In genomic region chr2:206231669-206232286, GRCh38 we compare ENCODE assay signal across 1 cellular context.
TF ChIP-seq lines count a peak whose summit lies in the region.

No MANE protein-coding gene starts in this region.

TF ChIP-seq in H1, 55 proteins besides CTCF, POLR2A, EP300 and RAD21 (continued from another document):
- TF ChIP-seq USF2 (IDR thresholded peaks at IDR 0.05; ENCODE audit: low read length) (no peak), PHF8 (conservative IDR thresholded peaks at IDR 0.05; ENCODE audit: low read depth, low read length) (no peak), HDAC6 (IDR thresholded peaks at IDR 0.05; ENCODE audit: low read depth, low read length) (no peak), SP4 (IDR thresholded peaks at IDR 0.05; ENCODE audit: low read length) (no peak), JUN (IDR thresholded peaks at IDR 0.05; ENCODE audit: low read depth, low read length) (no peak)
